21 cellular contexts compared by ENCODE assay signal in the genomic region with DNA sequence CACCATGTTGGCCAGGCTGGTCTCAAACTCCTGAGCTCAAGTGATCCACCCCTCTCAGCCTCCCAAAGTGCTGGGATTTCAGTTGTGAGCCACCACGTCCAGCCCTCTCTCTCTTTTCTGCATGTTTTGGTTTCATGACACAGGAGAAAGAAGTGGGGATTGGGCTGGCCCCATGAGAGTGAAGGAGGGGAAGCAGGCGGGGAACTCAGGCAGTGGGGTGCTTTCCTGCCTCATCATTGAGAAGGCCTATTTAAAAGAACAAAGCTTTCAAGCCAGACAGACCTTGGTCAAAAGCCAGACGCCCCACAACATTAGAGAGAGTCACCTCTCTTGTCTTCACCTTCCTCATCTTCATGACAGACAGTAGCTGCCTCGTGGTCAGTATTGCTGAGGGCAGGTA. TPM values are rescaled to one million over a fixed set of nuclear protein-coding genes. Genes with fewer than 3 reads are reported as not detected.
DNase-seq lines count a peak whose midpoint lies in the region; ATAC-seq lines count a peak whose summit lies in the region.
"Had no signal": no experiment of that assay in that cellular context is flagged by ENCODE, and none has a peak within 500 bp of the region (broad histone marks: within the 10 kb centered on the region; RNA-seq: fewer than 3 reads in every experiment).

No MANE protein-coding gene starts in this region.

- peak; percentile 70 for DNase-seq in activated CD4-positive, alpha-beta T cell treated with anti-CD3 and anti-CD28 coated beads, Interleukin-2, amount 10 ng/mL, durations not matched to agents 24 days and 14 days
- DNase-seq in activated CD4-positive, alpha-beta T cell treated with anti-CD3 and anti-CD28 coated beads for 1 hour = no peak
- DNase-seq in T-cell (no peak), activated T-cell treated with anti-CD3 and anti-CD28 coated beads for 4 hours (no peak)
- no peak for DNase-seq in activated naive CD8-positive, alpha-beta T cell treated with anti-CD3 and anti-CD28 coated beads for 36 hours
- no peak for DNase-seq in natural killer cell treated with Interleukin-12 subunit alpha and Interleukin-12 subunit beta and Interleukin-15 and Interleukin-18, amount 100 ng/mL, for 72 hours (ENCODE audit: low spot score)
- DNase-seq: anterior cingulate cortex, dorsolateral prefrontal cortex, foreskin keratinocyte, GM23248, MM.1S, NCI-H1694 treated with DMSO at 0.1 percent for 48 hours, NCI-H748 treated with DMSO at 0.1 percent for 48 hours, occipital lobe had no signal

- POLR2A ChIA-PET in T-cell (lab: Charles Lee) = interaction anchor here in 1 of 2 donors (0.5 kb wide), 1 partner anchor 106 kb away, joined by 3 read pairs; no protein-coding TSS in a partner anchor

- CTCF ChIA-PET in T-cell (lab: Charles Lee) = no interaction called here

- H3K36me3 Mint-ChIP-seq in activated CD4-positive, alpha-beta T cell treated with anti-CD3 and anti-CD28 coated beads, Interleukin-2, amount 10 ng/mL, durations not matched to agents 24 days and 14 days (ENCODE audit: low read depth) = peaks cover 56% of the 10 kb centered on the region
- H3K36me3 Mint-ChIP-seq in T-cell = peaks cover 11% of the 10 kb centered on the region
- H3K36me3 Mint-ChIP-seq in activated naive CD8-positive, alpha-beta T cell treated with anti-CD3 and anti-CD28 coated beads for 36 hours = peaks cover 58% of the 10 kb centered on the region
- no peaks in the 10 kb centered on the region for H3K36me3 Mint-ChIP-seq in natural killer cell treated with Interleukin-12 subunit alpha and Interleukin-12 subunit beta and Interleukin-15 and Interleukin-18, amount 100 ng/mL, for 72 hours

- H3K4me3 Mint-ChIP-seq in activated CD4-positive, alpha-beta T cell treated with anti-CD3 and anti-CD28 coated beads, Interleukin-2, amount 10 ng/mL, durations not matched to agents 24 days and 14 days = peak overlapping the region; percentile 53
- H3K4me3 Mint-ChIP-seq in T-cell = peak overlapping the region in 1 of 3 donors; percentile 54
- no peak overlapping the region for H3K4me3 Mint-ChIP-seq in activated naive CD8-positive, alpha-beta T cell treated with anti-CD3 and anti-CD28 coated beads for 36 hours
- H3K4me3 Mint-ChIP-seq in natural killer cell treated with Interleukin-12 subunit alpha and Interleukin-12 subunit beta and Interleukin-15 and Interleukin-18, amount 100 ng/mL, for 72 hours = peak overlapping the region; percentile 62
- H3K4me3 Mint-ChIP-seq: B cell had no signal

- H3K4me1 Mint-ChIP-seq in activated CD4-positive, alpha-beta T cell treated with anti-CD3 and anti-CD28 coated beads, Interleukin-2, amount 10 ng/mL, durations not matched to agents 24 days and 14 days = peaks cover 81% of the 10 kb centered on the region
- peaks cover 78 to 91% (median 91%) of the 10 kb centered on the region in 3 donors for H3K4me1 Mint-ChIP-seq in T-cell
- peaks cover 77% of the 10 kb centered on the region for H3K4me1 Mint-ChIP-seq in activated naive CD8-positive, alpha-beta T cell treated with anti-CD3 and anti-CD28 coated beads for 36 hours
- H3K4me1 Mint-ChIP-seq in natural killer cell treated with Interleukin-12 subunit alpha and Interleukin-12 subunit beta and Interleukin-15 and Interleukin-18, amount 100 ng/mL, for 72 hours (ENCODE audit: low read depth in 2 of 2) = peaks cover 62 to 78% of the 10 kb centered on the region in 2 donors

- H3K27ac Mint-ChIP-seq in activated CD4-positive, alpha-beta T cell treated with anti-CD3 and anti-CD28 coated beads, Interleukin-2, amount 10 ng/mL, durations not matched to agents 24 days and 14 days = peak overlapping the region; percentile 86
- peak overlapping the region; percentile 83 to 86 for H3K27ac Mint-ChIP-seq in T-cell
- H3K27ac Mint-ChIP-seq in activated naive CD8-positive, alpha-beta T cell treated with anti-CD3 and anti-CD28 coated beads for 36 hours = peak overlapping the region; percentile 60
- peak overlapping the region; percentile 86 to 99 for H3K27ac Mint-ChIP-seq in natural killer cell treated with Interleukin-12 subunit alpha and Interleukin-12 subunit beta and Interleukin-15 and Interleukin-18, amount 100 ng/mL, for 72 hours
- H3K27ac Mint-ChIP-seq: B cell had no signal

- H3K9me3 Mint-ChIP-seq in activated CD4-positive, alpha-beta T cell treated with anti-CD3 and anti-CD28 coated beads, Interleukin-2, amount 10 ng/mL, durations not matched to agents 24 days and 14 days = no peaks in the 10 kb centered on the region
- H3K9me3 Mint-ChIP-seq in T-cell = no peaks in the 10 kb centered on the region
- H3K9me3 Mint-ChIP-seq in activated naive CD8-positive, alpha-beta T cell treated with anti-CD3 and anti-CD28 coated beads for 36 hours = peaks cover 4% of the 10 kb centered on the region
- no peaks in the 10 kb centered on the region for H3K9me3 Mint-ChIP-seq in natural killer cell treated with Interleukin-12 subunit alpha and Interleukin-12 subunit beta and Interleukin-15 and Interleukin-18, amount 100 ng/mL, for 72 hours

- intact Hi-C loops in activated CD4-positive, alpha-beta T cell treated with anti-CD3 and anti-CD28 coated beads, Interleukin-2, amount 10 ng/mL, durations not matched to agents 24 days and 14 days (cut with micrococcal nuclease) = loop anchor here (10.0 kb wide), 1 partner anchor 106 kb away; a partner anchor contains a TSS

- H3K27me3 Mint-ChIP-seq in activated CD4-positive, alpha-beta T cell treated with anti-CD3 and anti-CD28 coated beads, Interleukin-2, amount 10 ng/mL, durations not matched to agents 24 days and 14 days = peaks cover 2% of the 10 kb centered on the region
- H3K27me3 Mint-ChIP-seq in T-cell = no peaks in the 10 kb centered on the region
- H3K27me3 Mint-ChIP-seq in activated naive CD8-positive, alpha-beta T cell treated with anti-CD3 and anti-CD28 coated beads for 36 hours = no peaks in the 10 kb centered on the region
- H3K27me3 Mint-ChIP-seq in natural killer cell treated with Interleukin-12 subunit alpha and Interleukin-12 subunit beta and Interleukin-15 and Interleukin-18, amount 100 ng/mL, for 72 hours = no peaks in the 10 kb centered on the region
- H3K27me3 Mint-ChIP-seq: B cell had no signal

- peak in 1 of 4 experiments; percentile 14 for ATAC-seq in T-cell (replicated peaks in 1 of 4)
- peak in 1 of 2 donors; percentile 25 for ATAC-seq in natural killer cell treated with Interleukin-12 subunit alpha and Interleukin-12 subunit beta and Interleukin-15 and Interleukin-18, amount 100 ng/mL, for 72 hours
- ATAC-seq in GM19397 (IDR thresholded peaks at IDR 0.05; ENCODE audit: unreplicated experiment) = no peak
- ATAC-seq in HG03439 (IDR thresholded peaks at IDR 0.05; ENCODE audit: unreplicated experiment) = no peak
- ATAC-seq: foreskin keratinocyte, Right ventricle myocardium inferior had no signal

RNA-seq across cellular contexts. Expression of a gene that starts 15.9 kb away (rescaled TPM):
- 182 and 186 TPM in 2 replicates for total RNA-seq in activated CD4-positive, alpha-beta T cell treated with anti-CD3 and anti-CD28 coated beads, Interleukin-2, amount 10 ng/mL, durations not matched to agents 24 days and 14 days
- 100 to 1,000 TPM; 110 to 231 (median 180) TPM for total RNA-seq in T-cell
- 10 to 100 TPM; 93.4 to 94.5 TPM for total RNA-seq in activated naive CD8-positive, alpha-beta T cell treated with anti-CD3 and anti-CD28 coated beads for 36 hours
- total RNA-seq in natural killer cell treated with Interleukin-12 subunit alpha and Interleukin-12 subunit beta and Interleukin-15 and Interleukin-18, amount 100 ng/mL, for 72 hours = 100 to 1,000 TPM; 161 to 167 TPM
- total RNA-seq: epithelial cell of proximal tubule, GM23248, hepatocyte, temporal lobe had no signal
